In genomic region chr10:125159932-125160855, GRCh38 we compare ENCODE assay signal across 8 cellular contexts. TPM values are rescaled to one million over a fixed set of nuclear protein-coding genes. Genes with fewer than 3 reads are reported as not detected.
DNase-seq lines count a peak whose midpoint lies in the region; ATAC-seq, FAIRE-seq and TF ChIP-seq lines count a peak whose summit lies in the region.

Gene CTBP2, minus strand, starts transcription at chr10:125160563.

- H3K9me3 ChIP-seq in endodermal cell (ENCODE audit: control insufficient read depth, low read length) (no peaks in the 10 kb centered on the region), testis (no peaks in the 10 kb centered on the region)

- H3K27me3 Mint-ChIP-seq in endodermal cell (ENCODE audit: insufficient read depth), result peaks cover 13% of the 10 kb centered on the region

- no peak for DNase-seq in AG09309 (ENCODE audit: low read depth)
- DNase-seq in H54 (ENCODE audit: insufficient read length, low spot score), result peak; percentile 33
- peak; percentile 58 for DNase-seq in SKM-1 (lab: John Stamatoyannopoulos, UW; ENCODE audit: unreplicated experiment)
- peak; percentile 84 for DNase-seq in endodermal cell
- DNase-seq in lung microvascular endothelial cell (ENCODE audit: low read depth in 2 of 2), result peak; percentile 55 to 56
- DNase-seq in testis, result peak; percentile 76
- no peak for DNase-seq in stimulated activated CD4-positive, alpha-beta T cell treated with anti-CD3 and anti-CD28 coated beads, Interleukin-4, amount 100 ng/mL, for 24 hours

- peak within 1 kb of the TSS; percentile 79 for H3K9ac ChIP-seq in endodermal cell (ENCODE audit: extremely low read depth, low read length, poor library complexity, severe bottlenecking)

- 0% methylated on average over 5 to 70 of the region's 103 CpGs for WGBS in endodermal cell (ENCODE audit: insufficient coverage in 1 of 2, insufficient read length in 1 of 2), 2 experiments
- WGBS in testis, 2 donors, result 1% methylated on average over 61 to 76 of the region's 103 CpGs

- H3K27ac Mint-ChIP-seq in endodermal cell, result peak within 1 kb of the TSS; percentile 81

- intact Hi-C loops in testis (cut with DNase I; ENCODE audit: low total_unique reads), result loop anchor here (5.0 kb wide), 1 partner anchor 103 kb away; no protein-coding TSS in a partner anchor

- ATAC-seq in GM19463 (IDR thresholded peaks at IDR 0.05; ENCODE audit: unreplicated experiment), result no peak

- no peaks in the 10 kb centered on the region for H3K36me3 ChIP-seq in endodermal cell (ENCODE audit: control insufficient read depth, insufficient read depth, low read length)
- no peaks in the 10 kb centered on the region for H3K36me3 ChIP-seq in testis (ENCODE audit: low read depth, missing control alignments)

- no peak for FAIRE-seq in H54 (lab: Jason Lieb, UNC)

- peaks cover 30% of the 10 kb centered on the region for H3K4me1 Mint-ChIP-seq in endodermal cell

- peak within 1 kb of the TSS; percentile 65 for H3K4me3 ChIP-seq in AG09309 (ENCODE audit: control insufficient read depth, low read depth, low read length)
- peak within 1 kb of the TSS; percentile 82 for H3K4me3 ChIP-seq in endodermal cell (ENCODE audit: low read length)
- H3K4me3 ChIP-seq in testis, result peak within 1 kb of the TSS; percentile 79 to 89

- no peaks in the 10 kb centered on the region for H3K36me3 Mint-ChIP-seq in endodermal cell (ENCODE audit: low read depth)

- H3K4me1 ChIP-seq in endodermal cell (ENCODE audit: control insufficient read depth, insufficient read depth, low read length) (peaks cover 12% of the 10 kb centered on the region), testis (peaks cover 24% of the 10 kb centered on the region)

- H3K27me3 ChIP-seq in endodermal cell (ENCODE audit: control insufficient read depth, insufficient read depth, low read length, poor library complexity, severe bottlenecking) (peaks cover 17% of the 10 kb centered on the region), testis (no peaks in the 10 kb centered on the region)

- H3K4me3 Mint-ChIP-seq in endodermal cell, result peak within 1 kb of the TSS; percentile 79

- TF ChIP-seq POLR2A in H54 (IDR thresholded peaks at IDR 0.05; ENCODE audit: low read depth, low read length) (0 out of 2 replicates have a peak, but pooled peaks have one; percentile 22), testis (IDR thresholded peaks at IDR 0.05) (no peak)

- peak within 1 kb of the TSS; percentile 93 for H3K27ac ChIP-seq in endodermal cell (ENCODE audit: low read depth, low read length)
- peak within 1 kb of the TSS; percentile 95 to 99 for H3K27ac ChIP-seq in testis

- no peak for TF ChIP-seq CTCF in AG09309 (IDR thresholded peaks at IDR 0.05; ENCODE audit: control insufficient read depth, insufficient read depth, low read depth, low read length, missing control alignments)
- TF ChIP-seq CTCF in endodermal cell (conservative IDR thresholded peaks at IDR 0.05), result no peak
- no peak for TF ChIP-seq CTCF in testis (IDR thresholded peaks at IDR 0.05)

- H3K9me3 Mint-ChIP-seq in endodermal cell, result no peaks in the 10 kb centered on the region

RNA-seq across cellular contexts. Expression of gene CTBP2, which starts in this region (rescaled TPM):
- 100 to 1,000 TPM in 1 of 2 donors, 10 to 100 TPM in 1; 75.3 to 109 TPM for total RNA-seq in endodermal cell
- polyA plus RNA-seq in endodermal cell (2013, experiment 1 of 2), result 119 TPM
- polyA plus RNA-seq in endodermal cell (2013, experiment 2 of 2), result 108 TPM
- total RNA-seq in lung microvascular endothelial cell, result 60.6 and 79.6 TPM in 2 replicates
- total RNA-seq in testis, result 10 to 100 TPM; 44.7 to 79.5 TPM
- 52.4 TPM for polyA plus RNA-seq in testis (ENCODE audit: insufficient read depth, low read depth, low replicate concordance)

Comparison
In these comparisons a context has a peak if more than half of its experiments do, and no peak if none do; other contexts are left out.
1. DNase-seq: peak in H54 (single experiment), SKM-1 (single experiment), endodermal cell (single experiment), lung microvascular endothelial cell (2 of 2) and testis (single experiment); none in AG09309 (single experiment) and stimulated activated CD4-positive, alpha-beta T cell treated with anti-CD3 and anti-CD28 coated beads, Interleukin-4, amount 100 ng/mL, for 24 hours (single experiment).
2. Peak in every context shown above with its lines, with median percentiles within 50 percentile points of each other: H3K4me3 ChIP-seq.